Comparison of ENCODE assay signal across 19 cellular contexts in the genomic region with DNA sequence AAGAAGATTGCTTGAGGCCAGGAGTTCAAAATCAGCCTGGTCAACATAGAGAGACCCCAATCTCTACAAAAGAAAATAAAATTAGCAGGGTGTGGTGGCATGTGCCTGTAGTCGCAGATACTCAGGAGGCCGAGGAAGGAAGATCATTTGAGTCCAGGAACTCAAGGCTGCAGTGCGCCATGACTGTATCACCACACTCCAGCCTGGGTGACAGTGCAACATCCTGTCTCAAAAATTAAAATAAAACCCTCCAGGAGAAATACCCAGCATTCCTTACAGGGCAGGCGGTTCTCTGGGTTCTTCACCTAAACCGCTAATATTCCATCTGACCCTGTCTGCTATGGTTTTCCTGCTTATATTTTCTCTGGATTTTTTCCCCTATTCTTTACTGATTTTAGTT.
"Had no signal": no experiment of that assay in that cellular context is flagged by ENCODE, and none has a peak within 500 bp of the region (broad histone marks: within the 10 kb centered on the region; RNA-seq: fewer than 3 reads in every experiment).

No MANE protein-coding gene starts in this region.

- H3K27me3 Mint-ChIP-seq: activated CD8-positive, alpha-beta memory T cell treated with anti-CD3 and anti-CD28 coated beads, Interleukin-2, amount 10 ng/mL, durations not matched to agents 7 days and 5 days; activated naive CD8-positive, alpha-beta T cell had no signal

- H3K4me3 Mint-ChIP-seq: activated CD8-positive, alpha-beta memory T cell treated with anti-CD3 and anti-CD28 coated beads, Interleukin-2, amount 10 ng/mL, durations not matched to agents 7 days and 5 days; activated naive CD8-positive, alpha-beta T cell; nephron progenitor cell; T-helper 2 cell treated with Interferon-gamma antibody and Interleukin-4, amounts not matched to agents 5 μg/mL and 100 μg/mL, for 36 hours had no signal

- H3K9me3 Mint-ChIP-seq: nephron progenitor cell; T-helper 2 cell treated with Interferon-gamma antibody and Interleukin-4, amounts not matched to agents 5 μg/mL and 100 μg/mL, for 36 hours had no signal

- H3K27me3 ChIP-seq: brain microvascular endothelial cell, esophagus muscularis mucosa, ovary, sigmoid colon, suprapubic skin, upper lobe of right lung had no signal

- H3K4me3 ChIP-seq: esophagus muscularis mucosa, lung, mucosa of descending colon, ovary, sigmoid colon, suprapubic skin, upper lobe of right lung had no signal

- ATAC-seq: activated CD8-positive, alpha-beta memory T cell treated with anti-CD3 and anti-CD28 coated beads, Interleukin-2, amount 10 ng/mL, durations not matched to agents 7 days and 5 days; left colon; mucosa of descending colon; stimulated activated naive CD8-positive, alpha-beta T cell treated with anti-CD3 and anti-CD28 coated beads, Interleukin-15, Interleukin-2, amounts not matched to agents 100 U/mL and 50 U/mL, for 24 hours; upper lobe of right lung had no signal

- DNase-seq: activated CD8-positive, alpha-beta memory T cell treated with anti-CD3 and anti-CD28 coated beads, Interleukin-2, amount 10 ng/mL, durations not matched to agents 7 days and 5 days; amygdala; brain microvascular endothelial cell; glutamatergic neuron; left colon; mucosa of descending colon; nephron progenitor cell; ovary; sigmoid colon; stimulated activated CD4-positive, alpha-beta T cell treated with anti-CD3 and anti-CD28 coated beads, Interleukin-12 subunit alpha, Interleukin-12 subunit beta, amount 100 ng/mL, for 4 hours; stimulated activated CD4-positive, alpha-beta T cell treated with anti-CD3 and anti-CD28 coated beads, Interleukin-2, amount 100 ng/mL, for 48 hours; stimulated activated naive CD8-positive, alpha-beta T cell treated with anti-CD3 and anti-CD28 coated beads, Interleukin-15, Interleukin-2, amounts not matched to agents 100 U/mL and 50 U/mL, for 24 hours; upper lobe of right lung had no signal

- H3K27ac ChIP-seq: brain microvascular endothelial cell, esophagus muscularis mucosa, ovary, suprapubic skin, upper lobe of right lung had no signal

- H3K9me3 ChIP-seq: esophagus muscularis mucosa, mucosa of descending colon, ovary, sigmoid colon, suprapubic skin, upper lobe of right lung had no signal

- H3K36me3 ChIP-seq: brain microvascular endothelial cell, esophagus muscularis mucosa, ovary, sigmoid colon, suprapubic skin, upper lobe of right lung had no signal

- H3K36me3 Mint-ChIP-seq: activated naive CD8-positive, alpha-beta T cell had no signal

- FAIRE-seq: endometrium had no signal

- H3K27ac Mint-ChIP-seq: activated CD8-positive, alpha-beta memory T cell treated with anti-CD3 and anti-CD28 coated beads, Interleukin-2, amount 10 ng/mL, durations not matched to agents 7 days and 5 days; activated naive CD8-positive, alpha-beta T cell; nephron progenitor cell; T-helper 2 cell treated with Interferon-gamma antibody and Interleukin-4, amounts not matched to agents 5 μg/mL and 100 μg/mL, for 36 hours had no signal
